In genomic region chr3:59313365-59313764, GRCh38 we compare ENCODE assay signal across 8 cellular contexts.
DNase-seq lines count a peak whose midpoint lies in the region; ATAC-seq, FAIRE-seq and TF ChIP-seq lines count a peak whose summit lies in the region.

No MANE protein-coding gene starts in this region.

- no peaks in the 10 kb centered on the region for H3K27me3 ChIP-seq in adipocyte (replicated peaks; ENCODE audit: control insufficient read depth, insufficient read depth, low read length)

- H3K27me3 Mint-ChIP-seq in stimulated activated memory B cell treated with anti-CD40 and anti-IgM and Interleukin-4, amounts not matched to agents 10 μg/mL and 1 μg/mL and 100 μg/mL, for 72 hours = no peaks in the 10 kb centered on the region

- TF ChIP-seq CTCF in A549 (IDR thresholded peaks at IDR 0.05) (no peak), GM10248 (IDR thresholded peaks at IDR 0.05; ENCODE audit: control extremely low read depth, extremely low read depth, low read depth, missing control alignments) (peak; percentile 57), OCI-LY7 (conservative IDR thresholded peaks at IDR 0.05; ENCODE audit: low read length) (peak; percentile 76)

- H3K36me3 ChIP-seq in OCI-LY7 (ENCODE audit: insufficient read depth, low read length) (no peaks in the 10 kb centered on the region), adipocyte (ENCODE audit: control insufficient read depth, insufficient read depth, low read length, severe bottlenecking) (no peaks in the 10 kb centered on the region)

- no peak overlapping the region for H3K27ac Mint-ChIP-seq in stimulated activated memory B cell treated with anti-CD40 and anti-IgM and Interleukin-4, amounts not matched to agents 10 μg/mL and 1 μg/mL and 100 μg/mL, for 72 hours

- no TSS peak for BruUV-seq in OCI-LY7 (replicated peaks; lab: Mats Ljungman, UMichigan)

- no peak overlapping the region for H2AFZ ChIP-seq in OCI-LY7 (ENCODE audit: low read length)

- no peak for TF ChIP-seq EP300 in A549 (IDR thresholded peaks at IDR 0.05)

- H3K36me3 Mint-ChIP-seq in stimulated activated memory B cell treated with anti-CD40 and anti-IgM and Interleukin-4, amounts not matched to agents 10 μg/mL and 1 μg/mL and 100 μg/mL, for 72 hours = no peaks in the 10 kb centered on the region

- H3K9me3 Mint-ChIP-seq in stimulated activated memory B cell treated with anti-CD40 and anti-IgM and Interleukin-4, amounts not matched to agents 10 μg/mL and 1 μg/mL and 100 μg/mL, for 72 hours = no peaks in the 10 kb centered on the region

- H3K4me2 ChIP-seq in A549 (no peak overlapping the region), OCI-LY7 (ENCODE audit: low read length) (no peak overlapping the region)

- H3K4me3 ChIP-seq in A549 = no peak overlapping the region
- no peak overlapping the region for H3K4me3 ChIP-seq in OCI-LY7 (ENCODE audit: low read depth, low read length, poor library complexity, severe bottlenecking)
- no peak overlapping the region for H3K4me3 ChIP-seq in adipocyte (ENCODE audit: low read length)

- no peak overlapping the region for H3K27ac ChIP-seq in A549
- no peak overlapping the region for H3K27ac ChIP-seq in OCI-LY7 (ENCODE audit: low read depth, low read length, poor library complexity, severe bottlenecking)

- no peaks in the 10 kb centered on the region for H3K79me2 ChIP-seq in OCI-LY7 (ENCODE audit: insufficient read depth, low read depth, low read length)

- WGBS in A549 (ENCODE audit: missing lambda C conversion rate) = 0% methylated on average over 1 of the region's 2 CpGs

- ATAC-seq in A549 (peak in 1 of 2 experiments; percentile 85; a peak in 3 of 6 replicates), HG02678 (IDR thresholded peaks at IDR 0.05; ENCODE audit: unreplicated experiment) (peak; percentile 80)
- ATAC-seq in stimulated activated memory B cell treated with anti-CD40 and anti-IgM and Interleukin-4, amounts not matched to agents 10 μg/mL and 1 μg/mL and 100 μg/mL, for 72 hours = peak; percentile 55

- H3K4me1 ChIP-seq in A549 = no peaks in the 10 kb centered on the region
- H3K4me1 ChIP-seq in OCI-LY7 (ENCODE audit: insufficient read depth, low read length, poor library complexity, severe bottlenecking) = no peaks in the 10 kb centered on the region
- H3K4me1 ChIP-seq in adipocyte (ENCODE audit: control insufficient read depth, insufficient read depth, low read length) = peaks cover 6% of the 10 kb centered on the region

- DNase-seq in A549 (ENCODE audit: low read depth in 1 of 2, low spot score in 1 of 2) (peak; percentile 1 to 21), GM10248 (ENCODE audit: extremely low spot score) (peak; percentile 54), OCI-LY7 (ENCODE audit: low spot score) (peak; percentile 19), adipocyte (ENCODE audit: low read depth) (peak; percentile 28), kidney tubule cell (ENCODE audit: low spot score) (peak; percentile 60), DMS79 treated with DMSO at 0.1 percent for 48 hours (lab: John Stamatoyannopoulos, UW) (no peak)

- intact Hi-C loops in OCI-LY7 (cut with micrococcal nuclease; ENCODE audit: unreplicated experiment) = loop anchor here (5.0 to 10.0 kb wide), 2 partner anchors 261 to 544 kb away; no protein-coding TSS in a partner anchor

- H3K9me2 ChIP-seq in OCI-LY7 (ENCODE audit: insufficient read depth, low read length) = no peaks in the 10 kb centered on the region

- no peak for TF ChIP-seq POLR2A in A549 (IDR thresholded peaks at IDR 0.05; ENCODE audit: low read length)

- H3K9me3 ChIP-seq in A549 = no peaks in the 10 kb centered on the region
- H3K9me3 ChIP-seq in OCI-LY7 (ENCODE audit: low read length) = no peaks in the 10 kb centered on the region
- H3K9me3 ChIP-seq in adipocyte (ENCODE audit: control insufficient read depth, low read length) = no peaks in the 10 kb centered on the region

- H3K4me1 Mint-ChIP-seq in stimulated activated memory B cell treated with anti-CD40 and anti-IgM and Interleukin-4, amounts not matched to agents 10 μg/mL and 1 μg/mL and 100 μg/mL, for 72 hours = peaks cover 6% of the 10 kb centered on the region

- no peaks in the 10 kb centered on the region for H4K20me1 ChIP-seq in OCI-LY7 (ENCODE audit: insufficient read depth, low read length)

- no peak overlapping the region for H3K9ac ChIP-seq in adipocyte (ENCODE audit: low read length)

- CTCF ChIA-PET in A549 (lab: Yijun Ruan, JAX) (interaction anchor here (0.9 to 1.4 kb wide), 2 partner anchors 30 to 545 kb away, joined by 3 to 5 read pairs; no protein-coding TSS in a partner anchor), GM10248 (lab: Yijun Ruan, JAX) (interaction anchor here (0.8 to 5.0 kb wide), 32 partner anchors 8 to 676 kb away, joined by 3 to 28 read pairs (median 4); no protein-coding TSS in a partner anchor), OCI-LY7 (lab: Charles Lee; ENCODE audit: unreplicated experiment) (interaction anchor here (1.0 kb wide), 1 partner anchor 262 kb away, joined by 4 read pairs; no protein-coding TSS in a partner anchor)

- peak; percentile 32 to 61; a peak in 4 of 5 replicates for TF ChIP-seq RAD21 in A549 (conservative IDR thresholded peaks at IDR 0.05 in 1 of 2, IDR thresholded peaks at IDR 0.05 in 1 of 2)

- no peak for FAIRE-seq in A549 (lab: Jason Lieb, UNC)

- no peak overlapping the region for H3K4me3 Mint-ChIP-seq in stimulated activated memory B cell treated with anti-CD40 and anti-IgM and Interleukin-4, amounts not matched to agents 10 μg/mL and 1 μg/mL and 100 μg/mL, for 72 hours

- POLR2A ChIA-PET in A549 (lab: Yijun Ruan, JAX) = no interaction called here
- POLR2A ChIA-PET in GM10248 (lab: Yijun Ruan, JAX) = no interaction called here
- POLR2A ChIA-PET in OCI-LY7 (lab: Charles Lee) = no interaction called here

TF ChIP-seq in A549, 52 proteins besides CTCF, POLR2A, EP300 and RAD21:
- TF ChIP-seq CHD4 (IDR thresholded peaks at IDR 0.05; ENCODE audit: borderline replicate concordance) (no peak), EHF (CRISPR knock-in tag; IDR thresholded peaks at IDR 0.05) (no peak), SMC3 (IDR thresholded peaks at IDR 0.05) (no peak), HES2 (IDR thresholded peaks at IDR 0.05) (no peak), NPAS2 (CRISPR knock-in tag; IDR thresholded peaks at IDR 0.05; ENCODE audit: borderline replicate concordance) (no peak), RNF2 (IDR thresholded peaks at IDR 0.05; ENCODE audit: borderline replicate concordance, low read depth) (no peak), BHLHE40 (IDR thresholded peaks at IDR 0.05; ENCODE audit: low read depth, low read length) (no peak), JUN (IDR thresholded peaks at IDR 0.05) (no peak), RARB (CRISPR knock-in tag; IDR thresholded peaks at IDR 0.05) (no peak), HOXB5 (CRISPR knock-in tag; IDR thresholded peaks at IDR 0.05) (no peak), CHD2 (IDR thresholded peaks at IDR 0.05; ENCODE audit: low read length, partially characterized antibody) (no peak), ELK1 (IDR thresholded peaks at IDR 0.05; ENCODE audit: low read depth, low read length) (no peak), CBX8 (IDR thresholded peaks at IDR 0.05) (no peak), ATOH8 (CRISPR knock-in tag; IDR thresholded peaks at IDR 0.05; ENCODE audit: low read depth) (no peak), TFCP2L1 (CRISPR knock-in tag; IDR thresholded peaks at IDR 0.05) (no peak), HEYL (CRISPR knock-in tag; IDR thresholded peaks at IDR 0.05) (no peak)
